ENCODE assay signal across 12 cellular contexts in the genomic region with DNA sequence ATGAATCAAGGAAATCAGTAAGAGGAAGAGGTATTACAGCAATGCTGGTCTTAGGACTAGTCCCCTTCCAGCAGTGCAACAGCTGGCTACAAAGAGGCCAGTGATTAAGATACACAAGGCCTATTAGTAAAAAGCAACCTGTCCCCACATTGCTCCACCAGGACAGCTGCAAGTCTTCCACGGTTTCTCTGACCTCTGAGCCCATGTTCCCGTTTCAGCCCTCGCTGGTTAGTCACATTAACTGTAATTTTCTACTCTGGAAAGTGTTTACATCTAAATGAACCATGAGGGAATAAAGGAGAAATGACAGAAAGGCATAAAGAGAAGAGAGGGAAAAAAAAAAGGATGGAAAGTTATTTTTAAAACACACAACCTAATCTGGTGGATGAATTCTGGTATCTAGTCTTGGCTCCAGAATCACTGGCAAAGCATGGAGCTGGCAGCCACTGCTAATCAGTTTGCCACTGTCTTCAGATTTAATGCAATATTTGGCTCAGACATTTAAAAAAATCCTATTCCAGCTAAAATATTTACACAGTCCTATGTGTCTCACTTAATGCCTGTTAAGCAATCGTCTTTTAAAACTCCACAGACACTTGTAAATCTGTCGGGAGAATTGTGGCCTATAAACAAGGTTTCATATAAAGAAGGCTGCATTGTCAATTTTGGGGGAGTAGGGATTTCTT.
DNase-seq lines count a peak whose midpoint lies in the region; ATAC-seq, FAIRE-seq and TF ChIP-seq lines count a peak whose summit lies in the region.
"Had no signal": no experiment of that assay in that cellular context is flagged by ENCODE, and none has a peak within 500 bp of the region (broad histone marks: within the 10 kb centered on the region; RNA-seq: fewer than 3 reads in every experiment).

No MANE protein-coding gene starts in this region.

- WGBS in esophagus muscularis mucosa = 26% methylated on average over 5 of the region's 5 CpGs
- WGBS in lung, 2 donors = 75 to 96% methylated on average over 5 of the region's 5 CpGs

- TF ChIP-seq EP300 in esophagus muscularis mucosa (IDR thresholded peaks at IDR 0.05) = peak; percentile 36

- H3K4me3 ChIP-seq in MG63 (no peak overlapping the region), esophagus muscularis mucosa (no peak overlapping the region), lung (no peak overlapping the region), tibial artery (no peak overlapping the region)
- H3K4me3 ChIP-seq: SK-N-MC had no signal

- H3K27ac ChIP-seq in esophagus muscularis mucosa (replicated peaks in 1 of 4) (peak overlapping the region; percentile 78 to 86 (median 84)), lung (ENCODE audit: low read depth in 1 of 2, low read length in 1 of 2) (no peak overlapping the region), tibial artery (peak overlapping the region; percentile 42 to 62)
- H3K27ac ChIP-seq: SK-N-MC had no signal

- TF ChIP-seq POLR2A in esophagus muscularis mucosa (IDR thresholded peaks at IDR 0.05; ENCODE audit: low read depth) = no peak

- no peak for FAIRE-seq in D721Med (lab: Jason Lieb, UNC)

- H3K27me3 ChIP-seq in MG63 = no peaks in the 10 kb centered on the region
- H3K27me3 ChIP-seq in esophagus muscularis mucosa = no peaks in the 10 kb centered on the region
- H3K27me3 ChIP-seq in lung (ENCODE audit: control insufficient read depth, insufficient read depth) = no peaks in the 10 kb centered on the region
- H3K27me3 ChIP-seq in tibial artery = no peaks in the 10 kb centered on the region

- TF ChIP-seq CTCF in esophagus muscularis mucosa (IDR thresholded peaks at IDR 0.05) (no peak), lung (IDR thresholded peaks at IDR 0.05; ENCODE audit: control extremely low read depth, extremely low read depth) (no peak), tibial artery (IDR thresholded peaks at IDR 0.05) (no peak), D721Med (IDR thresholded peaks at IDR 0.05; ENCODE audit: insufficient read depth, missing control alignments) (no peak)

- H3K4me1 ChIP-seq in esophagus muscularis mucosa (peaks cover 6 to 81% (median 74%) of the 10 kb centered on the region in 4 donors), lung (ENCODE audit: control insufficient read depth in 2 of 2, insufficient read depth in 2 of 2, low read length in 2 of 2) (no peaks in the 10 kb centered on the region), tibial artery (peaks cover 0 to 15% (median 11%) of the 10 kb centered on the region in 4 donors)

- H3K9me3 ChIP-seq in MG63 (no peaks in the 10 kb centered on the region), esophagus muscularis mucosa (no peaks in the 10 kb centered on the region), lung (ENCODE audit: control insufficient read depth in 2 of 2, insufficient read depth in 1 of 2, low read length in 1 of 2) (no peaks in the 10 kb centered on the region), tibial artery (no peaks in the 10 kb centered on the region)

- no peaks in the 10 kb centered on the region for H3K36me3 ChIP-seq in MG63
- H3K36me3 ChIP-seq in esophagus muscularis mucosa = no peaks in the 10 kb centered on the region
- no peaks in the 10 kb centered on the region for H3K36me3 ChIP-seq in lung (ENCODE audit: control insufficient read depth in 2 of 2, insufficient read depth in 2 of 2, low read length in 2 of 2)
- H3K36me3 ChIP-seq in tibial artery = no peaks in the 10 kb centered on the region

- DNase-seq in MG63 (peak; percentile 76), esophagus muscularis mucosa (ENCODE audit: extremely low spot score) (no peak), lung (ENCODE audit: low spot score) (peak; percentile 38), tibial artery (peak; percentile 67 to 68), D721Med (ENCODE audit: insufficient read length, low spot score) (no peak)
- no peak for DNase-seq in activated CD8-positive, alpha-beta memory T cell treated with anti-CD3 and anti-CD28 coated beads for 24 hours
- DNase-seq: activated CD4-positive, alpha-beta T cell treated with anti-CD3 and anti-CD28 coated beads for 36 hours; NCI-H526 treated with DMSO at 0.1 percent for 48 hours had no signal

- ATAC-seq in lung (ENCODE audit: insufficient read depth, low FRiP score) (peak; percentile 74), GM19035 (IDR thresholded peaks at IDR 0.05; ENCODE audit: unreplicated experiment) (no peak), GM19395 (IDR thresholded peaks at IDR 0.05; ENCODE audit: unreplicated experiment) (no peak)
- ATAC-seq: activated CD4-positive, alpha-beta T cell treated with anti-CD3 and anti-CD28 coated beads for 36 hours; stimulated activated memory B cell treated with anti-CD40 and anti-IgM and Interleukin-4, amounts not matched to agents 10 μg/mL and 1 μg/mL and 100 μg/mL, for 72 hours had no signal

- intact Hi-C loops in esophagus muscularis mucosa (cut with DNase I) = no loop called here
- intact Hi-C loops in tibial artery (cut with DNase I; ENCODE audit: low total_unique reads) = no loop called here

Comparison
In these comparisons a context has a peak if more than half of its experiments do, and no peak if none do; other contexts are left out.
1. DNase-seq: peak in MG63 (single experiment), lung (single experiment) and tibial artery (2 of 2); none in esophagus muscularis mucosa (single experiment), D721Med (single experiment) and activated CD8-positive, alpha-beta memory T cell treated with anti-CD3 and anti-CD28 coated beads for 24 hours (single experiment).
2. H3K27ac ChIP-seq: peak in esophagus muscularis mucosa (4 of 4) and tibial artery (2 of 2); none in lung (0 of 2).